In genomic region chr12:103503546-103504480, GRCh38 we compare ENCODE assay signal across 8 cellular contexts. TPM values are rescaled to one million over a fixed set of nuclear protein-coding genes. Genes with fewer than 3 reads are reported as not detected.
DNase-seq lines count a peak whose midpoint lies in the region; ATAC-seq and TF ChIP-seq lines count a peak whose summit lies in the region.

No MANE protein-coding gene starts in this region.

- ATAC-seq in CD4-positive, alpha-beta T cell (ENCODE audit: poor library complexity): peak; percentile 71
- peak; percentile 46 for ATAC-seq in esophagus mucosa
- ATAC-seq in GM18517 (IDR thresholded peaks at IDR 0.05; ENCODE audit: unreplicated experiment): no peak
- ATAC-seq in HG03354 (IDR thresholded peaks at IDR 0.05; ENCODE audit: poor library complexity, severe bottlenecking, unreplicated experiment): no peak

- no peak overlapping the region for H3K27ac Mint-ChIP-seq in CD4-positive, alpha-beta T cell

- CTCF ChIA-PET in CD4-positive, alpha-beta T cell (lab: Charles Lee): interaction anchor here (1.0 kb wide), 1 partner anchor 555 kb away, joined by 6 read pairs; no protein-coding TSS in a partner anchor

- peak; percentile 29 to 65 (median 48) for DNase-seq in CD4-positive, alpha-beta T cell
- DNase-seq in activated CD4-positive, alpha-beta T cell treated with anti-CD3 and anti-CD28 coated beads, Interleukin-2, amount 50 U/mL, for 4 hours: peak; percentile 46 to 50
- peak; percentile 12 to 13 for DNase-seq in stimulated activated CD8-positive, alpha-beta memory T cell treated with anti-CD3 and anti-CD28 coated beads, Interleukin-7, amount 100 ng/mL, for 4 hours (ENCODE audit: low read depth in 2 of 2)
- no peak for DNase-seq in SK-N-DZ (ENCODE audit: low spot score)

- no peak overlapping the region for H3K27ac ChIP-seq in CD4-positive, alpha-beta T cell (ENCODE audit: low read depth, low read length)

- peak; percentile 43 for TF ChIP-seq CTCF in CD4-positive, alpha-beta T cell (IDR thresholded peaks at IDR 0.05)

- H3K27me3 ChIP-seq in CD4-positive, alpha-beta T cell (ENCODE audit: control insufficient read depth, insufficient read depth, low read length): no peaks in the 10 kb centered on the region

- POLR2A ChIA-PET in CD4-positive, alpha-beta T cell (lab: Charles Lee): no interaction called here

- no peaks in the 10 kb centered on the region for H3K36me3 Mint-ChIP-seq in CD4-positive, alpha-beta T cell (ENCODE audit: low read depth)

- intact Hi-C loops in CD4-positive, alpha-beta T cell (cut with DNase I, micrococcal nuclease): loop anchor here (1.0 to 5.0 kb wide), 5 partner anchors 103 to 621 kb away; no protein-coding TSS in a partner anchor

- peaks cover 5% of the 10 kb centered on the region for H3K27me3 Mint-ChIP-seq in CD4-positive, alpha-beta T cell

- TF ChIP-seq EP300 in Ishikawa (IDR thresholded peaks at IDR 0.05; ENCODE audit: borderline replicate concordance): no peak

- H3K9me3 Mint-ChIP-seq in CD4-positive, alpha-beta T cell: no peaks in the 10 kb centered on the region

- TF ChIP-seq RAD21 in Ishikawa (IDR thresholded peaks at IDR 0.05; ENCODE audit: low read depth): peak; percentile 51

- no peaks in the 10 kb centered on the region for H3K4me1 Mint-ChIP-seq in CD4-positive, alpha-beta T cell (ENCODE audit: low read depth)

- no peak overlapping the region for H3K4me3 Mint-ChIP-seq in CD4-positive, alpha-beta T cell

- no peaks in the 10 kb centered on the region for H3K9me3 ChIP-seq in CD4-positive, alpha-beta T cell (ENCODE audit: control insufficient read depth, low read length)

TF ChIP-seq in Ishikawa, 13 proteins besides CTCF, POLR2A, EP300 and RAD21:
- TF ChIP-seq, protein P1, sequence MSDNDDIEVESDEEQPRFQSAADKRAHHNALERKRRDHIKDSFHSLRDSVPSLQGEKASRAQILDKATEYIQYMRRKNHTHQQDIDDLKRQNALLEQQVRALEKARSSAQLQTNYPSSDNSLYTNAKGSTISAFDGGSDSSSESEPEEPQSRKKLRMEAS (IDR thresholded peaks at IDR 0.05): no peak
- no peak for TF ChIP-seq EGR1 (IDR thresholded peaks at IDR 0.05)
- TF ChIP-seq ZBTB7A (IDR thresholded peaks at IDR 0.05; ENCODE audit: low read depth): no peak
- TF ChIP-seq, protein P2, sequence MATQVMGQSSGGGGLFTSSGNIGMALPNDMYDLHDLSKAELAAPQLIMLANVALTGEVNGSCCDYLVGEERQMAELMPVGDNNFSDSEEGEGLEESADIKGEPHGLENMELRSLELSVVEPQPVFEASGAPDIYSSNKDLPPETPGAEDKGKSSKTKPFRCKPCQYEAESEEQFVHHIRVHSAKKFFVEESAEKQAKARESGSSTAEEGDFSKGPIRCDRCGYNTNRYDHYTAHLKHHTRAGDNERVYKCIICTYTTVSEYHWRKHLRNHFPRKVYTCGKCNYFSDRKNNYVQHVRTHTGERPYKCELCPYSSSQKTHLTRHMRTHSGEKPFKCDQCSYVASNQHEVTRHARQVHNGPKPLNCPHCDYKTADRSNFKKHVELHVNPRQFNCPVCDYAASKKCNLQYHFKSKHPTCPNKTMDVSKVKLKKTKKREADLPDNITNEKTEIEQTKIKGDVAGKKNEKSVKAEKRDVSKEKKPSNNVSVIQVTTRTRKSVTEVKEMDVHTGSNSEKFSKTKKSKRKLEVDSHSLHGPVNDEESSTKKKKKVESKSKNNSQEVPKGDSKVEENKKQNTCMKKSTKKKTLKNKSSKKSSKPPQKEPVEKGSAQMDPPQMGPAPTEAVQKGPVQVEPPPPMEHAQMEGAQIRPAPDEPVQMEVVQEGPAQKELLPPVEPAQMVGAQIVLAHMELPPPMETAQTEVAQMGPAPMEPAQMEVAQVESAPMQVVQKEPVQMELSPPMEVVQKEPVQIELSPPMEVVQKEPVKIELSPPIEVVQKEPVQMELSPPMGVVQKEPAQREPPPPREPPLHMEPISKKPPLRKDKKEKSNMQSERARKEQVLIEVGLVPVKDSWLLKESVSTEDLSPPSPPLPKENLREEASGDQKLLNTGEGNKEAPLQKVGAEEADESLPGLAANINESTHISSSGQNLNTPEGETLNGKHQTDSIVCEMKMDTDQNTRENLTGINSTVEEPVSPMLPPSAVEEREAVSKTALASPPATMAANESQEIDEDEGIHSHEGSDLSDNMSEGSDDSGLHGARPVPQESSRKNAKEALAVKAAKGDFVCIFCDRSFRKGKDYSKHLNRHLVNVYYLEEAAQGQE (IDR thresholded peaks at IDR 0.05; ENCODE audit: low read depth): no peak
- TF ChIP-seq TEAD4 (IDR thresholded peaks at IDR 0.05): no peak
- TF ChIP-seq YY1 (IDR thresholded peaks at IDR 0.05; ENCODE audit: low read depth): no peak
- no peak for TF ChIP-seq TCF12 (IDR thresholded peaks at IDR 0.05; ENCODE audit: low read depth)
- TF ChIP-seq FOXM1 (IDR thresholded peaks at IDR 0.05; ENCODE audit: borderline replicate concordance, low read depth): no peak
- TF ChIP-seq USF1 (IDR thresholded peaks at IDR 0.05): no peak
- no peak for TF ChIP-seq NFIC (IDR thresholded peaks at IDR 0.05)
- no peak for TF ChIP-seq CEBPB (IDR thresholded peaks at IDR 0.05)
- no peak for TF ChIP-seq CREB1 (IDR thresholded peaks at IDR 0.05; ENCODE audit: low read depth)
- TF ChIP-seq TAF1 (IDR thresholded peaks at IDR 0.05; ENCODE audit: low read depth): no peak

RNA-seq across cellular contexts. Expression of gene C12orf42, which starts 8.0 kb away (rescaled TPM):
- total RNA-seq in CD4-positive, alpha-beta T cell: 1 to 10 TPM; 3.9 to 4.8 TPM
- not detected for total RNA-seq in esophagus mucosa
- polyA plus RNA-seq in SK-N-DZ (2014; cell fraction: cytosol; rRNA removed): 0.10 TPM in 1 of 2 replicates, not detected in the other
- 0.12 and 1.5 TPM in 2 replicates for polyA plus RNA-seq in SK-N-DZ (2014; cell fraction: nucleus; rRNA removed)

Comparison
In these comparisons a context has a peak if more than half of its experiments do, and no peak if none do; other contexts are left out.
1. ATAC-seq: peak in CD4-positive, alpha-beta T cell (single experiment) and esophagus mucosa (single experiment); none in GM18517 (single experiment) and HG03354 (single experiment).